ENCODE assay signal across 11 cellular contexts in genomic region chr2:151878655-151879563, GRCh38. TPM values are rescaled to one million over a fixed set of nuclear protein-coding genes. Genes with fewer than 3 reads are reported as not detected.
DNase-seq lines count a peak whose midpoint lies in the region; ATAC-seq lines count a peak whose summit lies in the region.
"Had no signal": no experiment of that assay in that cellular context is flagged by ENCODE, and none has a peak within 500 bp of the region (broad histone marks: within the 10 kb centered on the region; RNA-seq: fewer than 3 reads in every experiment).

No MANE protein-coding gene starts in this region.

- CTCF ChIA-PET in activated CD4-positive, alpha-beta T cell treated with anti-CD3 and anti-CD28 coated beads, Interleukin-2, amount 10 ng/mL, durations not matched to agents 7 days and 5 days (lab: Charles Lee): interaction anchor here (0.7 kb wide), 1 partner anchor 24 kb away, joined by 3 read pairs; no protein-coding TSS in a partner anchor

- H3K9me3 Mint-ChIP-seq in immature natural killer cell: no peaks in the 10 kb centered on the region
- H3K9me3 Mint-ChIP-seq in activated CD4-positive, alpha-beta T cell treated with anti-CD3 and anti-CD28 coated beads, Interleukin-2, amount 10 ng/mL, durations not matched to agents 7 days and 5 days: no peaks in the 10 kb centered on the region

- no peak overlapping the region for H3K27ac Mint-ChIP-seq in immature natural killer cell
- H3K27ac Mint-ChIP-seq in activated CD4-positive, alpha-beta T cell treated with anti-CD3 and anti-CD28 coated beads, Interleukin-2, amount 10 ng/mL, durations not matched to agents 7 days and 5 days: no peak overlapping the region
- H3K27ac Mint-ChIP-seq: CD4-positive, CD25-positive, alpha-beta regulatory T cell had no signal

- POLR2A ChIA-PET in activated CD4-positive, alpha-beta T cell treated with anti-CD3 and anti-CD28 coated beads, Interleukin-2, amount 10 ng/mL, durations not matched to agents 7 days and 5 days (lab: Charles Lee): no interaction called here

- no peaks in the 10 kb centered on the region for H3K4me1 Mint-ChIP-seq in immature natural killer cell
- no peaks in the 10 kb centered on the region for H3K4me1 Mint-ChIP-seq in activated CD4-positive, alpha-beta T cell treated with anti-CD3 and anti-CD28 coated beads, Interleukin-2, amount 10 ng/mL, durations not matched to agents 7 days and 5 days

- intact Hi-C loops in left cardiac atrium (cut with DNase I): no loop called here
- intact Hi-C loops in Right ventricle myocardium inferior (cut with DNase I): no loop called here

- no peak overlapping the region for H3K4me3 Mint-ChIP-seq in immature natural killer cell
- H3K4me3 Mint-ChIP-seq in activated CD4-positive, alpha-beta T cell treated with anti-CD3 and anti-CD28 coated beads, Interleukin-2, amount 10 ng/mL, durations not matched to agents 7 days and 5 days: no peak overlapping the region
- H3K4me3 Mint-ChIP-seq: CD4-positive, CD25-positive, alpha-beta regulatory T cell had no signal

- ATAC-seq in left cardiac atrium (peak; percentile 34 to 72), Right ventricle myocardium inferior (no peak)

- DNase-seq in left cardiac atrium (no peak), Right ventricle myocardium inferior (ENCODE audit: missing footprints) (no peak), SIG-M5 (lab: John Stamatoyannopoulos, UW) (peak; percentile 40), foreskin melanocyte (peak; percentile 7), immature natural killer cell (no peak)
- no peak for DNase-seq in stimulated activated CD4-positive, alpha-beta T cell treated with anti-CD3 and anti-CD28 coated beads, Interleukin-4, amount 100 ng/mL, for 24 hours
- DNase-seq in activated CD4-positive, alpha-beta T cell treated with anti-CD3 and anti-CD28 coated beads, Interleukin-2, amount 10 ng/mL, durations not matched to agents 7 days and 5 days: no peak
- DNase-seq in effector CD4-positive, alpha-beta T cell: no peak
- DNase-seq: cortex of kidney, MG63 had no signal

- peaks cover 0 to 3% (median 0%) of the 10 kb centered on the region in 3 donors for H3K27me3 Mint-ChIP-seq in immature natural killer cell (ENCODE audit: low read depth in 3 of 3)
- H3K27me3 Mint-ChIP-seq in activated CD4-positive, alpha-beta T cell treated with anti-CD3 and anti-CD28 coated beads, Interleukin-2, amount 10 ng/mL, durations not matched to agents 7 days and 5 days: no peaks in the 10 kb centered on the region

- H3K36me3 Mint-ChIP-seq in immature natural killer cell: no peaks in the 10 kb centered on the region
- H3K36me3 Mint-ChIP-seq in activated CD4-positive, alpha-beta T cell treated with anti-CD3 and anti-CD28 coated beads, Interleukin-2, amount 10 ng/mL, durations not matched to agents 7 days and 5 days (ENCODE audit: low read depth): no peaks in the 10 kb centered on the region
- H3K36me3 Mint-ChIP-seq: CD4-positive, CD25-positive, alpha-beta regulatory T cell had no signal

RNA-seq across cellular contexts. Expression of gene ARL5A, which starts 50.7 kb away (rescaled TPM):
- 10 to 100 TPM; 64.4 to 82.9 TPM for total RNA-seq in left cardiac atrium
- total RNA-seq in Right ventricle myocardium inferior: 47.9 TPM
- 100 to 1,000 TPM in 1 of 3 donors, 10 to 100 TPM in 2; 55.4 to 143 (median 82.1) TPM for polyA plus RNA-seq in immature natural killer cell
- total RNA-seq in activated CD4-positive, alpha-beta T cell treated with anti-CD3 and anti-CD28 coated beads, Interleukin-2, amount 10 ng/mL, durations not matched to agents 7 days and 5 days: 10 to 100 TPM; 47.4 to 49.0 TPM

Comparison
In these comparisons a context has a peak if more than half of its experiments do, and no peak if none do; other contexts are left out.
1. DNase-seq: peak in SIG-M5 (single experiment) and foreskin melanocyte (single experiment); none in left cardiac atrium (single experiment), Right ventricle myocardium inferior (single experiment), stimulated activated CD4-positive, alpha-beta T cell treated with anti-CD3 and anti-CD28 coated beads, Interleukin-4, amount 100 ng/mL, for 24 hours (single experiment), immature natural killer cell (0 of 3), activated CD4-positive, alpha-beta T cell treated with anti-CD3 and anti-CD28 coated beads, Interleukin-2, amount 10 ng/mL, durations not matched to agents 7 days and 5 days (single experiment) and effector CD4-positive, alpha-beta T cell (single experiment).